In genomic region chr12:70756118-70756517, GRCh38 we compare ENCODE assay signal across 14 cellular contexts.
DNase-seq lines count a peak whose midpoint lies in the region; ATAC-seq and TF ChIP-seq lines count a peak whose summit lies in the region.
"Had no signal": no experiment of that assay in that cellular context is flagged by ENCODE, and none has a peak within 500 bp of the region (broad histone marks: within the 10 kb centered on the region; RNA-seq: fewer than 3 reads in every experiment).

No MANE protein-coding gene starts in this region.

- DNase-seq in GM03348 (ENCODE audit: low spot score) (peak; percentile 8), Panc1 (ENCODE audit: low read depth, low spot score) (no peak), fibroblast of mammary gland (ENCODE audit: low read depth) (peak; percentile 74), DMS153 (lab: John Stamatoyannopoulos, UW) (no peak), middle frontal gyrus (ENCODE audit: extremely low spot score, low spot score) (no peak)
- DNase-seq in stimulated activated CD4-positive, alpha-beta T cell treated with anti-CD3 and anti-CD28 coated beads, Interleukin-4, amount 100 ng/mL, for 24 hours = no peak
- DNase-seq: DND-41, lower lobe of right lung, NCI-H2081 treated with DMSO at 0.1 percent for 48 hours, upper lobe of right lung had no signal

- H3K9ac ChIP-seq in skeletal muscle satellite cell (ENCODE audit: low read depth, low read length) = no peak overlapping the region

- H3K4me1 ChIP-seq in Panc1 (ENCODE audit: control insufficient read depth, insufficient read depth, low read length) = no peaks in the 10 kb centered on the region
- H3K4me1 ChIP-seq in skeletal muscle satellite cell (ENCODE audit: control insufficient read depth, insufficient read depth, low read length) = peaks cover 15% of the 10 kb centered on the region
- H3K4me1 ChIP-seq: lower lobe of right lung, upper lobe of right lung had no signal

- CTCF ChIA-PET in Panc1 (lab: Charles Lee) = no interaction called here

- peak overlapping the region; percentile 69 for H3K4me2 ChIP-seq in skeletal muscle satellite cell (ENCODE audit: low read length)

- H3K9me3 ChIP-seq in Panc1 (ENCODE audit: control insufficient read depth, insufficient read depth, low read depth, low read length) (no peaks in the 10 kb centered on the region), skeletal muscle satellite cell (replicated peaks; ENCODE audit: low read length) (no peaks in the 10 kb centered on the region)
- H3K9me3 ChIP-seq: lower lobe of right lung, upper lobe of right lung had no signal

- in situ Hi-C loops in Panc1 (cut with HindIII; ENCODE audit: low pct_unique_long_range_greater_than_20kb, low sequenced_read_pairs) = no loop called here

- no peak for TF ChIP-seq CTCF in Panc1 (IDR thresholded peaks at IDR 0.05)
- no peak for TF ChIP-seq CTCF in fibroblast of mammary gland (conservative IDR thresholded peaks at IDR 0.05; ENCODE audit: control insufficient read depth, insufficient read depth, low read depth, low read length)

- H3K4me3 ChIP-seq in Panc1 (ENCODE audit: low read depth in 2 of 2, low read length in 2 of 2) (no peak overlapping the region), fibroblast of mammary gland (ENCODE audit: control insufficient read depth, low read depth, low read length) (no peak overlapping the region), skeletal muscle satellite cell (ENCODE audit: low read length) (no peak overlapping the region)
- H3K4me3 ChIP-seq: lower lobe of right lung, upper lobe of right lung had no signal

- intact Hi-C loops in Panc1 (cut with micrococcal nuclease; ENCODE audit: unreplicated experiment) = loop anchor here (10.0 kb wide), 1 partner anchor 249 kb away; no protein-coding TSS in a partner anchor

- no peaks in the 10 kb centered on the region for H3K36me3 ChIP-seq in Panc1 (ENCODE audit: control insufficient read depth, insufficient read depth, low read length)
- H3K36me3 ChIP-seq in skeletal muscle satellite cell (ENCODE audit: insufficient read depth, low read length) = no peaks in the 10 kb centered on the region
- H3K36me3 ChIP-seq: lower lobe of right lung, upper lobe of right lung had no signal

- ATAC-seq in Panc1 = peak; percentile 58; the same call in 1 of the 2 replicates
- no peak for ATAC-seq in GM21717 (IDR thresholded peaks at IDR 0.05; ENCODE audit: unreplicated experiment)
- ATAC-seq: HepG2, lower lobe of right lung, Right ventricle myocardium inferior, upper lobe of right lung had no signal

- POLR2A ChIA-PET in Panc1 (lab: Charles Lee) = interaction anchor here (1.0 kb wide), 1 partner anchor 11 kb away, joined by 4 read pairs; no protein-coding TSS in a partner anchor

- no peak overlapping the region for H3K27ac ChIP-seq in Panc1 (ENCODE audit: low read length)
- H3K27ac ChIP-seq: lower lobe of right lung, upper lobe of right lung had no signal

- H3K27me3 ChIP-seq in Panc1 (ENCODE audit: control insufficient read depth, insufficient read depth, low read length) = peaks cover 2% of the 10 kb centered on the region
- no peaks in the 10 kb centered on the region for H3K27me3 ChIP-seq in skeletal muscle satellite cell (ENCODE audit: control insufficient read depth, insufficient read depth, low read length)

- no TSS peak for BruUV-seq in Panc1 (replicated peaks; lab: Mats Ljungman, UMichigan)

Comparison
In these comparisons a context has a peak if more than half of its experiments do, and no peak if none do; other contexts are left out.
1. DNase-seq: peak in GM03348 (single experiment) and fibroblast of mammary gland (single experiment); none in Panc1 (single experiment), stimulated activated CD4-positive, alpha-beta T cell treated with anti-CD3 and anti-CD28 coated beads, Interleukin-4, amount 100 ng/mL, for 24 hours (single experiment), DMS153 (single experiment) and middle frontal gyrus (single experiment).